ENCODE assay signal across 24 cellular contexts in genomic region chr2:149418065-149418464, GRCh38.
DNase-seq lines count a peak whose midpoint lies in the region; ATAC-seq and TF ChIP-seq lines count a peak whose summit lies in the region.
"Had no signal": no experiment of that assay in that cellular context is flagged by ENCODE, and none has a peak within 500 bp of the region (broad histone marks: within the 10 kb centered on the region; RNA-seq: fewer than 3 reads in every experiment).

No MANE protein-coding gene starts in this region.

- no peak overlapping the region for H3K4me3 Mint-ChIP-seq in activated T-cell treated with anti-CD3 and anti-CD28 coated beads, Interleukin-2, amount 50 U/mL, for 4 hours
- H3K4me3 Mint-ChIP-seq: CD4-positive, CD25-positive, alpha-beta regulatory T cell had no signal

- no peaks in the 10 kb centered on the region for H3K27me3 ChIP-seq in A673 (replicated peaks; ENCODE audit: insufficient read depth, low read depth, low read length, poor library complexity)
- H3K27me3 ChIP-seq: BE2C, Peyer's patch, SJCRH30 had no signal

- intact Hi-C loops in A673 (cut with micrococcal nuclease; ENCODE audit: unreplicated experiment) = no loop called here

- TF ChIP-seq CTCF in A673 (conservative IDR thresholded peaks at IDR 0.05; ENCODE audit: low read depth, low read length) (no peak), epithelial cell of esophagus (IDR thresholded peaks at IDR 0.05; ENCODE audit: insufficient read depth, low read depth, low read length, missing control alignments) (no peak)

- H3K4me1 Mint-ChIP-seq in activated T-cell treated with anti-CD3 and anti-CD28 coated beads, Interleukin-2, amount 50 U/mL, for 4 hours (ENCODE audit: low read depth) = no peaks in the 10 kb centered on the region
- H3K4me1 Mint-ChIP-seq: CD4-positive, CD25-positive, alpha-beta regulatory T cell had no signal

- H3K36me3 ChIP-seq in A673 (ENCODE audit: insufficient read depth, low read length, poor library complexity, severe bottlenecking) = no peaks in the 10 kb centered on the region
- H3K36me3 ChIP-seq: BE2C, Peyer's patch, SJCRH30 had no signal

- H3K4me3 ChIP-seq in A673 (ENCODE audit: low read depth, low read length, poor library complexity, severe bottlenecking) = no peak overlapping the region
- H3K4me3 ChIP-seq in epithelial cell of esophagus (ENCODE audit: low read length) = no peak overlapping the region
- H3K4me3 ChIP-seq: A549, Peyer's patch, SJCRH30 had no signal

- H3K27ac ChIP-seq in A673 (ENCODE audit: low read depth, low read length, poor library complexity, severe bottlenecking) = no peak overlapping the region
- H3K27ac ChIP-seq: A549, KMS-11, Peyer's patch, SJCRH30 had no signal

- POLR2A ChIA-PET in A673 (lab: Charles Lee; ENCODE audit: low non-redundant PET) = no interaction called here

- no peaks in the 10 kb centered on the region for H3K9me3 Mint-ChIP-seq in activated T-cell treated with anti-CD3 and anti-CD28 coated beads, Interleukin-2, amount 50 U/mL, for 4 hours

- no TSS peak for BruUV-seq in A673 (replicated peaks; lab: Mats Ljungman, UMichigan)

- H3K27me3 Mint-ChIP-seq in activated T-cell treated with anti-CD3 and anti-CD28 coated beads, Interleukin-2, amount 50 U/mL, for 4 hours (ENCODE audit: low read depth) = no peaks in the 10 kb centered on the region

- no peaks in the 10 kb centered on the region for H3K36me3 Mint-ChIP-seq in activated T-cell treated with anti-CD3 and anti-CD28 coated beads, Interleukin-2, amount 50 U/mL, for 4 hours (ENCODE audit: insufficient read depth)
- H3K36me3 Mint-ChIP-seq: CD4-positive, CD25-positive, alpha-beta regulatory T cell had no signal

- CTCF ChIA-PET in A673 (lab: Charles Lee) = no interaction called here

- H3K4me1 ChIP-seq in A673 (ENCODE audit: insufficient read depth, low read length, poor library complexity, severe bottlenecking) = no peaks in the 10 kb centered on the region
- H3K4me1 ChIP-seq: BE2C had no signal

- DNase-seq in A673 (ENCODE audit: low spot score) (peak; percentile 17), NCI-H226 (peak; percentile 26), epithelial cell of esophagus (ENCODE audit: low read depth) (peak; percentile 41), lung microvascular endothelial cell (ENCODE audit: low read depth in 2 of 2) (peak; percentile 7 to 64), CD1c-positive myeloid dendritic cell (ENCODE audit: extremely low spot score) (no peak)
- no peak for DNase-seq in activated CD8-positive, alpha-beta memory T cell treated with anti-CD3 and anti-CD28 coated beads, Interleukin-2, amount 50 U/mL, for 48 hours
- no peak for DNase-seq in activated T-cell treated with anti-CD3 and anti-CD28 coated beads, Interleukin-2, amount 50 U/mL, for 4 hours
- DNase-seq: BE2C; CD4-positive, CD25-positive, alpha-beta regulatory T cell; COR-L47; DMS79; GOT3; IMR-90; NCI-H1105; NCI-H146; NCI-H2029 treated with DMSO at 0.1 percent for 48 hours; NCI-H345; NCI-H524; NCI-H774; Peyer's patch; SJCRH30 had no signal

- ATAC-seq in activated T-cell treated with anti-CD3 and anti-CD28 coated beads, Interleukin-2, amount 50 U/mL, for 4 hours = no peak
- ATAC-seq: A549, HCT116 had no signal

- no peaks in the 10 kb centered on the region for H3K9me3 ChIP-seq in A673 (ENCODE audit: low read depth, low read length, poor library complexity, severe bottlenecking)
- H3K9me3 ChIP-seq: A549, BE2C, Peyer's patch, SJCRH30 had no signal

Comparison
In these comparisons a context has a peak if more than half of its experiments do, and no peak if none do; other contexts are left out.
1. DNase-seq: peak in A673 (single experiment), NCI-H226 (single experiment), epithelial cell of esophagus (single experiment) and lung microvascular endothelial cell (2 of 2); none in activated CD8-positive, alpha-beta memory T cell treated with anti-CD3 and anti-CD28 coated beads, Interleukin-2, amount 50 U/mL, for 48 hours (single experiment), activated T-cell treated with anti-CD3 and anti-CD28 coated beads, Interleukin-2, amount 50 U/mL, for 4 hours (single experiment) and CD1c-positive myeloid dendritic cell (single experiment).